ENCODE assay signal across 19 cellular contexts in genomic region chr13:78299832-78300623, GRCh38.
DNase-seq lines count a peak whose midpoint lies in the region; ATAC-seq and FAIRE-seq lines count a peak whose summit lies in the region.
"Had no signal": no experiment of that assay in that cellular context is flagged by ENCODE, and none has a peak within 500 bp of the region (broad histone marks: within the 10 kb centered on the region; RNA-seq: fewer than 3 reads in every experiment).

No MANE protein-coding gene starts in this region.

- no peaks in the 10 kb centered on the region for H3K36me3 ChIP-seq in naive thymus-derived CD4-positive, alpha-beta T cell (ENCODE audit: control insufficient read depth in 2 of 3, insufficient read depth in 3 of 3, low read length in 3 of 3)

- no peak overlapping the region for H3K4me3 ChIP-seq in naive thymus-derived CD4-positive, alpha-beta T cell (ENCODE audit: low read length)

- no peaks in the 10 kb centered on the region for H3K9me3 Mint-ChIP-seq in naive thymus-derived CD4-positive, alpha-beta T cell
- H3K9me3 Mint-ChIP-seq: activated CD8-positive, alpha-beta T cell treated with anti-CD3 and anti-CD28 coated beads for 36 hours; HFFc6; stimulated activated naive B cell treated with anti-CD40 and anti-IgM and Interleukin-4, amounts not matched to agents 10 μg/mL and 1 μg/mL and 100 μg/mL, for 72 hours had no signal

- FAIRE-seq in HTR-8/SVneo (lab: Jason Lieb, UNC), result no peak
- FAIRE-seq: endometrium had no signal

- H3K27me3 ChIP-seq in naive thymus-derived CD4-positive, alpha-beta T cell (ENCODE audit: control insufficient read depth in 2 of 2, insufficient read depth in 2 of 2, low read length in 2 of 2), result no peaks in the 10 kb centered on the region

- H3K36me3 Mint-ChIP-seq in naive thymus-derived CD4-positive, alpha-beta T cell, result no peaks in the 10 kb centered on the region
- H3K36me3 Mint-ChIP-seq: stimulated activated naive B cell treated with anti-CD40 and anti-IgM and Interleukin-4, amounts not matched to agents 10 μg/mL and 1 μg/mL and 100 μg/mL, for 72 hours had no signal

- H3K4me1 ChIP-seq in naive thymus-derived CD4-positive, alpha-beta T cell (ENCODE audit: control insufficient read depth in 2 of 2, insufficient read depth in 2 of 2, low read length in 2 of 2), result no peaks in the 10 kb centered on the region

- no peak overlapping the region for H3K27ac ChIP-seq in naive thymus-derived CD4-positive, alpha-beta T cell (ENCODE audit: low read depth, low read length)
- H3K27ac ChIP-seq: RWPE1 had no signal

- intact Hi-C loops in Right ventricle myocardium superior (cut with DNase I), result no loop called here
- intact Hi-C loops in naive thymus-derived CD4-positive, alpha-beta T cell (cut with micrococcal nuclease), result no loop called here

- H3K9me3 ChIP-seq in naive thymus-derived CD4-positive, alpha-beta T cell (ENCODE audit: control insufficient read depth in 2 of 3, low read length in 3 of 3), result no peaks in the 10 kb centered on the region

- POLR2A ChIA-PET in naive thymus-derived CD4-positive, alpha-beta T cell (lab: Charles Lee), result no interaction called here

- DNase-seq in HTR-8/SVneo (ENCODE audit: insufficient read length, low spot score) (no peak), Right ventricle myocardium superior (no peak), DMS 273 treated with DMSO at 0.1 percent for 48 hours (lab: John Stamatoyannopoulos, UW) (no peak)
- DNase-seq in naive thymus-derived CD4-positive, alpha-beta T cell, result no peak
- DNase-seq: activated CD8-positive, alpha-beta T cell treated with anti-CD3 and anti-CD28 coated beads for 36 hours; HFFc6; IMR-90; kidney glomerular epithelial cell; NCI-H1092 treated with DMSO at 0.1 percent for 48 hours; NCI-H524 treated with DMSO at 0.1 percent for 48 hours; stimulated activated CD4-positive, alpha-beta T cell treated with anti-CD3 and anti-CD28 coated beads, Interleukin-1b, Interleukin-23, amount 100 ng/mL, for 48 hours; stimulated activated naive B cell treated with anti-CD40 and anti-IgM and Interleukin-4, amounts not matched to agents 10 μg/mL and 1 μg/mL and 100 μg/mL, for 72 hours; T-helper 9 cell had no signal

- CTCF ChIA-PET in naive thymus-derived CD4-positive, alpha-beta T cell (lab: Charles Lee), result no interaction called here

- H3K27ac Mint-ChIP-seq in naive thymus-derived CD4-positive, alpha-beta T cell, result no peak overlapping the region
- H3K27ac Mint-ChIP-seq: activated CD8-positive, alpha-beta T cell treated with anti-CD3 and anti-CD28 coated beads for 36 hours; HFFc6; stimulated activated naive B cell treated with anti-CD40 and anti-IgM and Interleukin-4, amounts not matched to agents 10 μg/mL and 1 μg/mL and 100 μg/mL, for 72 hours had no signal

- ATAC-seq in GM18499 (IDR thresholded peaks at IDR 0.05; ENCODE audit: insufficient read depth, unreplicated experiment) (peak; percentile 86), GM19452 (IDR thresholded peaks at IDR 0.05; ENCODE audit: unreplicated experiment) (peak; percentile 86), HG02759 (IDR thresholded peaks at IDR 0.05; ENCODE audit: unreplicated experiment) (peak; percentile 71), HG03378 (IDR thresholded peaks at IDR 0.05; ENCODE audit: unreplicated experiment) (peak; percentile 90), Right ventricle myocardium superior (ENCODE audit: poor library complexity) (no peak)
- ATAC-seq in naive thymus-derived CD4-positive, alpha-beta T cell, result no peak
- ATAC-seq: activated CD8-positive, alpha-beta T cell treated with anti-CD3 and anti-CD28 coated beads for 36 hours had no signal

- H3K4me3 Mint-ChIP-seq in naive thymus-derived CD4-positive, alpha-beta T cell, result no peak overlapping the region
- H3K4me3 Mint-ChIP-seq: activated CD8-positive, alpha-beta T cell treated with anti-CD3 and anti-CD28 coated beads for 36 hours; HFFc6; stimulated activated naive B cell treated with anti-CD40 and anti-IgM and Interleukin-4, amounts not matched to agents 10 μg/mL and 1 μg/mL and 100 μg/mL, for 72 hours had no signal

- no peaks in the 10 kb centered on the region for H3K27me3 Mint-ChIP-seq in naive thymus-derived CD4-positive, alpha-beta T cell
- H3K27me3 Mint-ChIP-seq: activated CD8-positive, alpha-beta T cell treated with anti-CD3 and anti-CD28 coated beads for 36 hours had no signal

- H3K4me1 Mint-ChIP-seq in naive thymus-derived CD4-positive, alpha-beta T cell, result no peaks in the 10 kb centered on the region
- H3K4me1 Mint-ChIP-seq: stimulated activated naive B cell treated with anti-CD40 and anti-IgM and Interleukin-4, amounts not matched to agents 10 μg/mL and 1 μg/mL and 100 μg/mL, for 72 hours had no signal

Comparison
In these comparisons a context has a peak if more than half of its experiments do, and no peak if none do; other contexts are left out.
1. ATAC-seq: peak in GM18499 (single experiment), GM19452 (single experiment), HG02759 (single experiment) and HG03378 (single experiment); none in Right ventricle myocardium superior (single experiment) and naive thymus-derived CD4-positive, alpha-beta T cell (single experiment).